ENCODE assay signal across 31 cellular contexts in genomic region chr19:14682084-14682483, GRCh38. TPM values are rescaled to one million over a fixed set of nuclear protein-coding genes. Genes with fewer than 3 reads are reported as not detected.
"Had no signal": no experiment of that assay in that cellular context is flagged by ENCODE, and none has a peak within 500 bp of the region (broad histone marks: within the 10 kb centered on the region; RNA-seq: fewer than 3 reads in every experiment).

No MANE protein-coding gene starts in this region.

- DNase-seq: stimulated activated CD4-positive, alpha-beta T cell treated with anti-CD3 and anti-CD28 coated beads, Interleukin-2, amount 100 ng/mL, for 48 hours; stimulated activated CD4-positive, alpha-beta T cell treated with anti-CD3 and anti-CD28 coated beads, Interleukin-4, amount 100 ng/mL, for 1 hour; stimulated activated CD4-positive, alpha-beta T cell treated with anti-CD3 and anti-CD28 coated beads, Interleukin-4, amount 100 ng/mL, for 24 hours; stimulated activated CD4-positive, alpha-beta T cell treated with anti-CD3 and anti-CD28 coated beads, Interleukin-4, amount 100 ng/mL, for 4 hours; stimulated activated CD8-positive, alpha-beta memory T cell treated with anti-CD3 and anti-CD28 coated beads, Interleukin-4, amount 100 ng/mL, for 48 hours; stimulated activated naive B cell treated with anti-CD40 and anti-IgM and Interleukin-4, amounts not matched to agents 10 μg/mL and 1 μg/mL and 100 μg/mL, for 72 hours; stimulated activated naive CD4-positive, alpha-beta T cell; stimulated activated naive CD4-positive, alpha-beta T cell treated with Interleukin-2 at 50 U/mL for 16 hours; stimulated activated naive CD8-positive, alpha-beta T cell treated with anti-CD3 and anti-CD28 coated beads, Interleukin-15, amount 100 ng/mL, for 72 hours; stimulated activated naive CD8-positive, alpha-beta T cell treated with anti-CD3 and anti-CD28 coated beads, Interleukin-15, Interleukin-2, amounts not matched to agents 100 U/mL and 50 U/mL, for 24 hours; stomach; substantia nigra; testis; thyroid gland; tibial artery; transverse colon; trophoblast cell; upper lobe of left lung; upper lobe of right lung; uterus had no signal

- H3K9me3 ChIP-seq: stomach, suprapubic skin, testis, thoracic aorta, thyroid gland, tibial artery, tibial nerve, transverse colon, upper lobe of left lung, upper lobe of right lung, uterus, vagina had no signal

- H3K4me3 Mint-ChIP-seq: stimulated activated effector memory CD8-positive, alpha-beta T cell treated with anti-CD3 and anti-CD28 coated beads, Interleukin-12 subunit alpha, Interleukin-12 subunit beta, amount 100 ng/mL, for 72 hours; stimulated activated memory B cell treated with anti-CD40 and anti-IgM and Interleukin-4, amounts not matched to agents 10 μg/mL and 1 μg/mL and 100 μg/mL, for 72 hours; stimulated activated naive B cell treated with anti-CD40 and anti-IgM and Interleukin-4, amounts not matched to agents 10 μg/mL and 1 μg/mL and 100 μg/mL, for 72 hours; stimulated activated naive CD8-positive, alpha-beta T cell treated with anti-CD3 and anti-CD28 coated beads, Interleukin-15, amount 100 ng/mL, for 72 hours; stimulated activated naive CD8-positive, alpha-beta T cell treated with anti-CD3 and anti-CD28 coated beads, Interleukin-15, Interleukin-2, amounts not matched to agents 100 ng/mL and 50 ng/mL, for 24 hours; type B pancreatic cell had no signal

- H3K4me3 ChIP-seq: stomach, suprapubic skin, testis, thoracic aorta, thyroid gland, tibial artery, tibial nerve, transverse colon, upper lobe of left lung, upper lobe of right lung, uterus, vagina had no signal

- H3K4me1 ChIP-seq: stomach, suprapubic skin, testis, thyroid gland, tibial artery, tibial nerve, transverse colon, upper lobe of left lung, upper lobe of right lung, uterus, vagina had no signal

- H3K27ac Mint-ChIP-seq: stimulated activated effector memory CD8-positive, alpha-beta T cell treated with anti-CD3 and anti-CD28 coated beads, Interleukin-12 subunit alpha, Interleukin-12 subunit beta, amount 100 ng/mL, for 72 hours; stimulated activated memory B cell treated with anti-CD40 and anti-IgM and Interleukin-4, amounts not matched to agents 10 μg/mL and 1 μg/mL and 100 μg/mL, for 72 hours; stimulated activated naive B cell treated with anti-CD40 and anti-IgM and Interleukin-4, amounts not matched to agents 10 μg/mL and 1 μg/mL and 100 μg/mL, for 72 hours; stimulated activated naive CD8-positive, alpha-beta T cell treated with anti-CD3 and anti-CD28 coated beads, Interleukin-15, amount 100 ng/mL, for 72 hours; stimulated activated naive CD8-positive, alpha-beta T cell treated with anti-CD3 and anti-CD28 coated beads, Interleukin-15, Interleukin-2, amounts not matched to agents 100 ng/mL and 50 ng/mL, for 24 hours; type B pancreatic cell had no signal

- ATAC-seq: stimulated activated effector memory CD8-positive, alpha-beta T cell treated with anti-CD3 and anti-CD28 coated beads, Interleukin-12 subunit alpha, Interleukin-12 subunit beta, amount 100 ng/mL, for 72 hours; stimulated activated memory B cell treated with anti-CD40 and anti-IgM and Interleukin-4, amounts not matched to agents 10 μg/mL and 1 μg/mL and 100 μg/mL, for 72 hours; stimulated activated naive B cell treated with anti-CD40 and anti-IgM and Interleukin-4, amounts not matched to agents 10 μg/mL and 1 μg/mL and 100 μg/mL, for 72 hours; stimulated activated naive CD8-positive, alpha-beta T cell treated with anti-CD3 and anti-CD28 coated beads, Interleukin-15, amount 100 ng/mL, for 72 hours; stimulated activated naive CD8-positive, alpha-beta T cell treated with anti-CD3 and anti-CD28 coated beads, Interleukin-15, Interleukin-2, amounts not matched to agents 100 U/mL and 50 U/mL, for 24 hours; upper lobe of right lung had no signal

- H3K27me3 ChIP-seq: testis, thyroid gland, transverse colon, upper lobe of left lung, uterus, vagina had no signal

- H3K36me3 Mint-ChIP-seq: stimulated activated effector memory CD8-positive, alpha-beta T cell treated with anti-CD3 and anti-CD28 coated beads, Interleukin-12 subunit alpha, Interleukin-12 subunit beta, amount 100 ng/mL, for 72 hours; stimulated activated memory B cell treated with anti-CD40 and anti-IgM and Interleukin-4, amounts not matched to agents 10 μg/mL and 1 μg/mL and 100 μg/mL, for 72 hours; stimulated activated naive B cell treated with anti-CD40 and anti-IgM and Interleukin-4, amounts not matched to agents 10 μg/mL and 1 μg/mL and 100 μg/mL, for 72 hours; type B pancreatic cell had no signal

- H3K36me3 ChIP-seq: stomach, suprapubic skin, thoracic aorta, thyroid gland, tibial artery, tibial nerve, transverse colon, upper lobe of left lung, upper lobe of right lung, uterus, vagina had no signal

- H3K4me1 Mint-ChIP-seq: stimulated activated naive CD8-positive, alpha-beta T cell treated with anti-CD3 and anti-CD28 coated beads, Interleukin-15, amount 100 ng/mL, for 72 hours had no signal

- H3K27me3 Mint-ChIP-seq: stimulated activated memory B cell treated with anti-CD40 and anti-IgM and Interleukin-4, amounts not matched to agents 10 μg/mL and 1 μg/mL and 100 μg/mL, for 72 hours; stimulated activated naive B cell treated with anti-CD40 and anti-IgM and Interleukin-4, amounts not matched to agents 10 μg/mL and 1 μg/mL and 100 μg/mL, for 72 hours; stimulated activated naive CD8-positive, alpha-beta T cell treated with anti-CD3 and anti-CD28 coated beads, Interleukin-15, amount 100 ng/mL, for 72 hours; stimulated activated naive CD8-positive, alpha-beta T cell treated with anti-CD3 and anti-CD28 coated beads, Interleukin-15, Interleukin-2, amounts not matched to agents 100 ng/mL and 50 ng/mL, for 24 hours had no signal

- H3K27ac ChIP-seq: stomach, suprapubic skin, testis, thoracic aorta, thyroid gland, tibial artery, tibial nerve, transverse colon, upper lobe of left lung, upper lobe of right lung, uterus, vagina had no signal

- H3K9me3 Mint-ChIP-seq: stimulated activated effector memory CD8-positive, alpha-beta T cell treated with anti-CD3 and anti-CD28 coated beads, Interleukin-12 subunit alpha, Interleukin-12 subunit beta, amount 100 ng/mL, for 72 hours; stimulated activated naive B cell treated with anti-CD40 and anti-IgM and Interleukin-4, amounts not matched to agents 10 μg/mL and 1 μg/mL and 100 μg/mL, for 72 hours; stimulated activated naive CD8-positive, alpha-beta T cell treated with anti-CD3 and anti-CD28 coated beads, Interleukin-15, amount 100 ng/mL, for 72 hours; stimulated activated naive CD8-positive, alpha-beta T cell treated with anti-CD3 and anti-CD28 coated beads, Interleukin-15, Interleukin-2, amounts not matched to agents 100 ng/mL and 50 ng/mL, for 24 hours; type B pancreatic cell had no signal

RNA-seq across cellular contexts. Expression of gene ADGRE3, which starts 7.4 kb away (rescaled TPM):
- total RNA-seq: suprapubic skin, temporal lobe, thoracic aorta, tibial nerve, transverse colon, ureter, vagina had no signal
- polyA plus RNA-seq: stomach, urinary bladder had no signal
